Comparison of ENCODE assay signal across 9 cellular contexts in genomic region chr15:92625297-92625980, GRCh38. TPM values are rescaled to one million over a fixed set of nuclear protein-coding genes. Genes with fewer than 3 reads are reported as not detected.
A peak's percentile ranks its signal among the peaks of the same experiment; 100 is the strongest.
DNase-seq lines count a peak whose midpoint lies in the region; ATAC-seq and TF ChIP-seq lines count a peak whose summit lies in the region.
"Had no signal": no experiment of that assay in that cellular context is flagged by ENCODE, and none has a peak within 500 bp of the region (broad histone marks: within the 10 kb centered on the region; RNA-seq: fewer than 3 reads in every experiment).

No MANE protein-coding gene starts in this region.

- in situ Hi-C loops in ACHN (cut with HindIII; ENCODE audit: low pct_ligation_motif_present, low pct_unique_long_range_greater_than_20kb, low sequenced_read_pairs) = no loop called here

- TF ChIP-seq POLR2A in esophagus muscularis mucosa (IDR thresholded peaks at IDR 0.05; ENCODE audit: low read depth) = no peak

- POLR2A ChIA-PET in CD4-positive, alpha-beta T cell (lab: Charles Lee) = no interaction called here

- no peaks in the 10 kb centered on the region for H3K9me3 ChIP-seq in esophagus muscularis mucosa
- H3K9me3 ChIP-seq in tibial artery = no peaks in the 10 kb centered on the region
- H3K9me3 ChIP-seq in CD4-positive, alpha-beta T cell (ENCODE audit: control insufficient read depth, low read length) = no peaks in the 10 kb centered on the region

- no peaks in the 10 kb centered on the region for H3K9me3 Mint-ChIP-seq in CD4-positive, alpha-beta T cell
- H3K9me3 Mint-ChIP-seq: central memory CD8-positive, alpha-beta T cell had no signal

- H3K36me3 Mint-ChIP-seq in CD4-positive, alpha-beta T cell (ENCODE audit: low read depth) = peaks cover 4% of the 10 kb centered on the region

- H3K27ac Mint-ChIP-seq in CD4-positive, alpha-beta T cell = no peak overlapping the region

- peak overlapping the region; percentile 63 to 74 (median 70) for H3K27ac ChIP-seq in esophagus muscularis mucosa (replicated peaks in 1 of 4)
- peak overlapping the region; percentile 20 to 36 for H3K27ac ChIP-seq in tibial artery
- H3K27ac ChIP-seq in CD4-positive, alpha-beta T cell (ENCODE audit: low read depth, low read length) = no peak overlapping the region

- H3K27me3 ChIP-seq in esophagus muscularis mucosa = no peaks in the 10 kb centered on the region
- H3K27me3 ChIP-seq in tibial artery = no peaks in the 10 kb centered on the region
- no peaks in the 10 kb centered on the region for H3K27me3 ChIP-seq in CD4-positive, alpha-beta T cell (ENCODE audit: control insufficient read depth, insufficient read depth, low read length)

- no peaks in the 10 kb centered on the region for H3K4me1 Mint-ChIP-seq in CD4-positive, alpha-beta T cell (ENCODE audit: low read depth)

- WGBS in esophagus muscularis mucosa = 47% methylated on average over 3 of the region's 3 CpGs

- H3K4me1 ChIP-seq in esophagus muscularis mucosa (peaks cover 27 to 33% (median 30%) of the 10 kb centered on the region in 4 donors), tibial artery (peaks cover 0 to 27% (median 16%) of the 10 kb centered on the region in 4 donors)

- no peak overlapping the region for H3K4me3 ChIP-seq in esophagus muscularis mucosa
- H3K4me3 ChIP-seq in tibial artery = no peak overlapping the region

- peak; percentile 92 for ATAC-seq in HG03565 (IDR thresholded peaks at IDR 0.05; ENCODE audit: unreplicated experiment)
- ATAC-seq in CD4-positive, alpha-beta T cell (ENCODE audit: poor library complexity) = no peak

- intact Hi-C loops in esophagus muscularis mucosa (cut with DNase I) = no loop called here
- intact Hi-C loops in tibial artery (cut with DNase I; ENCODE audit: low total_unique reads) = no loop called here
- intact Hi-C loops in CD4-positive, alpha-beta T cell (cut with DNase I, micrococcal nuclease) = no loop called here

- H3K4me3 Mint-ChIP-seq in CD4-positive, alpha-beta T cell = no peak overlapping the region
- H3K4me3 Mint-ChIP-seq: central memory CD8-positive, alpha-beta T cell had no signal

- TF ChIP-seq CTCF in GM20000 (IDR thresholded peaks at IDR 0.05; ENCODE audit: extremely low read depth, missing control alignments) = no peak
- TF ChIP-seq CTCF in esophagus muscularis mucosa (IDR thresholded peaks at IDR 0.05) = no peak
- TF ChIP-seq CTCF in tibial artery (IDR thresholded peaks at IDR 0.05) = no peak
- no peak for TF ChIP-seq CTCF in CD4-positive, alpha-beta T cell (IDR thresholded peaks at IDR 0.05)

- peak; percentile 73 for DNase-seq in Daoy (ENCODE audit: low read depth)
- peak; percentile 51 for DNase-seq in GM20000 (ENCODE audit: low spot score)
- DNase-seq in esophagus muscularis mucosa (ENCODE audit: extremely low spot score) = no peak
- no peak for DNase-seq in tibial artery
- DNase-seq in CD4-positive, alpha-beta T cell = no peak
- no peak for DNase-seq in effector CD8-positive, alpha-beta T cell (lab: John Stamatoyannopoulos, UW)
- no peak for DNase-seq in ACHN

- H3K36me3 ChIP-seq in esophagus muscularis mucosa (peaks cover 0 to 15% (median 13%) of the 10 kb centered on the region in 4 donors), tibial artery (peaks cover 0 to 9% (median 0%) of the 10 kb centered on the region in 3 donors)

- no peak for TF ChIP-seq EP300 in esophagus muscularis mucosa (IDR thresholded peaks at IDR 0.05)

- CTCF ChIA-PET in CD4-positive, alpha-beta T cell (lab: Charles Lee) = no interaction called here

- H3K27me3 Mint-ChIP-seq in CD4-positive, alpha-beta T cell = no peaks in the 10 kb centered on the region

RNA-seq across cellular contexts. Expression of gene FAM174B, which starts 30.1 kb away (rescaled TPM):
- 3.4 and 7.9 TPM in 2 replicates for total RNA-seq in Daoy (2014; rRNA removed; shearing (Covaris generic))
- 10 to 100 TPM in 2 of 4 donors, 1 to 10 TPM in 2; 7.5 to 15.2 (median 9.9) TPM for total RNA-seq in esophagus muscularis mucosa
- total RNA-seq in CD4-positive, alpha-beta T cell = 1 to 10 TPM; 3.4 to 3.6 TPM

Comparison
In these comparisons a context has a peak if more than half of its experiments do, and no peak if none do; other contexts are left out.
1. DNase-seq: peak in Daoy (single experiment) and GM20000 (single experiment); none in esophagus muscularis mucosa (single experiment), tibial artery (0 of 2), CD4-positive, alpha-beta T cell (0 of 10), effector CD8-positive, alpha-beta T cell (single experiment) and ACHN (single experiment).